14 cellular contexts compared by ENCODE assay signal in genomic region chr17:18267366-18267765, GRCh38. TPM values are rescaled to one million over a fixed set of nuclear protein-coding genes. Genes with fewer than 3 reads are reported as not detected.
DNase-seq lines count a peak whose midpoint lies in the region; ATAC-seq and TF ChIP-seq lines count a peak whose summit lies in the region.
"Had no signal": no experiment of that assay in that cellular context is flagged by ENCODE, and none has a peak within 500 bp of the region (broad histone marks: within the 10 kb centered on the region; RNA-seq: fewer than 3 reads in every experiment).

No MANE protein-coding gene starts in this region.

- H3K4me1 ChIP-seq in BE2C (no peaks in the 10 kb centered on the region), Panc1 (ENCODE audit: control insufficient read depth, insufficient read depth, low read length) (no peaks in the 10 kb centered on the region)
- H3K4me1 ChIP-seq: SJCRH30 had no signal

- no TSS peak for BruUV-seq in Panc1 (replicated peaks; lab: Mats Ljungman, UMichigan)

- H3K9me3 ChIP-seq in BE2C (no peaks in the 10 kb centered on the region), Panc1 (ENCODE audit: control insufficient read depth, insufficient read depth, low read depth, low read length) (no peaks in the 10 kb centered on the region)
- H3K9me3 ChIP-seq: left ventricle myocardium inferior, SJCRH30, suprapubic skin had no signal

- H3K27me3 ChIP-seq in BE2C (no peaks in the 10 kb centered on the region), Panc1 (ENCODE audit: control insufficient read depth, insufficient read depth, low read length) (no peaks in the 10 kb centered on the region)
- H3K27me3 ChIP-seq: SJCRH30, suprapubic skin had no signal

- no peak for TF ChIP-seq CTCF in BE2C (IDR thresholded peaks at IDR 0.05; ENCODE audit: low read depth, low read length)
- no peak for TF ChIP-seq CTCF in Panc1 (IDR thresholded peaks at IDR 0.05)

- H3K4me3 ChIP-seq in BE2C (ENCODE audit: low read depth, low read length) (no peak overlapping the region), Panc1 (ENCODE audit: low read depth in 2 of 2, low read length in 2 of 2) (no peak overlapping the region)
- H3K4me3 ChIP-seq: left ventricle myocardium inferior, SJCRH30, suprapubic skin had no signal

- no peak overlapping the region for H3K27ac ChIP-seq in Panc1 (ENCODE audit: low read length)
- H3K27ac ChIP-seq: left ventricle myocardium inferior, SJCRH30, suprapubic skin had no signal

- in situ Hi-C loops in Panc1 (cut with HindIII; ENCODE audit: low pct_unique_long_range_greater_than_20kb, low sequenced_read_pairs) = no loop called here

- CTCF ChIA-PET in Panc1 (lab: Charles Lee) = no interaction called here

- POLR2A ChIA-PET in Panc1 (lab: Charles Lee) = interaction anchor here (0.5 kb wide), 1 partner anchor 67 kb away, joined by 4 read pairs; no protein-coding TSS in a partner anchor

- no peaks in the 10 kb centered on the region for H3K36me3 ChIP-seq in BE2C
- H3K36me3 ChIP-seq in Panc1 (ENCODE audit: control insufficient read depth, insufficient read depth, low read length) = no peaks in the 10 kb centered on the region

- intact Hi-C loops in Panc1 (cut with micrococcal nuclease; ENCODE audit: unreplicated experiment) = no loop called here

- DNase-seq in BE2C (peak; percentile 36), Panc1 (ENCODE audit: low read depth, low spot score) (no peak), NCI-H1105 treated with DMSO at 0.1 percent for 48 hours (lab: John Stamatoyannopoulos, UW) (no peak)
- DNase-seq in stimulated activated naive CD4-positive, alpha-beta T cell (lab: John Stamatoyannopoulos, UW) = no peak
- DNase-seq: activated T-cell treated with anti-CD3 and anti-CD28 coated beads for 4 hours; effector memory CD4-positive, alpha-beta T cell; foreskin melanocyte; HFFc6; KG1; left ventricle myocardium inferior; NCI-H1417; NCI-H2227 treated with DMSO at 0.1 percent for 48 hours; SJCRH30 had no signal

- peak; percentile 20; the same call in 1 of the 2 replicates for ATAC-seq in Panc1

RNA-seq across cellular contexts. Expression of gene MIEF2, which starts 6.9 kb away (rescaled TPM):
- 6.6 TPM for polyA plus RNA-seq in BE2C (2012; ENCODE audit: insufficient read depth, insufficient read length, low read depth)
- 11.2 TPM for total RNA-seq in Panc1 (2021; ENCODE audit: unreplicated experiment)
- 18.5 TPM for polyA plus RNA-seq in Panc1 (2012; ENCODE audit: insufficient read length)

RNA-seq across cellular contexts. Expression of gene FLII, which starts 8.8 kb away (rescaled TPM):
- 98.2 TPM for polyA plus RNA-seq in BE2C (2012; ENCODE audit: insufficient read depth, insufficient read length, low read depth)
- total RNA-seq in Panc1 (2021; ENCODE audit: unreplicated experiment) = 207 TPM
- 215 TPM for polyA plus RNA-seq in Panc1 (2012; ENCODE audit: insufficient read length)

RNA-seq across cellular contexts. Expression of gene LLGL1, which starts 41.9 kb away (rescaled TPM):
- polyA plus RNA-seq in BE2C (2012; ENCODE audit: insufficient read depth, insufficient read length, low read depth) = 16.0 TPM
- total RNA-seq in Panc1 (2021; ENCODE audit: unreplicated experiment) = 18.4 TPM
- polyA plus RNA-seq in Panc1 (2012; ENCODE audit: insufficient read length) = 21.4 TPM

RNA-seq across cellular contexts. Expression of gene TOP3A, which starts 47.4 kb away (rescaled TPM):
- polyA plus RNA-seq in BE2C (2012; ENCODE audit: insufficient read depth, insufficient read length, low read depth) = 14.1 TPM
- total RNA-seq in Panc1 (2021; ENCODE audit: unreplicated experiment) = 49.3 TPM
- 21.0 TPM for polyA plus RNA-seq in Panc1 (2012; ENCODE audit: insufficient read length)

RNA-seq across cellular contexts. Expression of gene SMCR8, which starts 47.7 kb away (rescaled TPM):
- 7.1 TPM for polyA plus RNA-seq in BE2C (2012; ENCODE audit: insufficient read depth, insufficient read length, low read depth)
- 24.9 TPM for total RNA-seq in Panc1 (2021; ENCODE audit: unreplicated experiment)
- 13.8 TPM for polyA plus RNA-seq in Panc1 (2012; ENCODE audit: insufficient read length)
